Comparison of ENCODE assay signal across 11 cellular contexts in the genomic region with DNA sequence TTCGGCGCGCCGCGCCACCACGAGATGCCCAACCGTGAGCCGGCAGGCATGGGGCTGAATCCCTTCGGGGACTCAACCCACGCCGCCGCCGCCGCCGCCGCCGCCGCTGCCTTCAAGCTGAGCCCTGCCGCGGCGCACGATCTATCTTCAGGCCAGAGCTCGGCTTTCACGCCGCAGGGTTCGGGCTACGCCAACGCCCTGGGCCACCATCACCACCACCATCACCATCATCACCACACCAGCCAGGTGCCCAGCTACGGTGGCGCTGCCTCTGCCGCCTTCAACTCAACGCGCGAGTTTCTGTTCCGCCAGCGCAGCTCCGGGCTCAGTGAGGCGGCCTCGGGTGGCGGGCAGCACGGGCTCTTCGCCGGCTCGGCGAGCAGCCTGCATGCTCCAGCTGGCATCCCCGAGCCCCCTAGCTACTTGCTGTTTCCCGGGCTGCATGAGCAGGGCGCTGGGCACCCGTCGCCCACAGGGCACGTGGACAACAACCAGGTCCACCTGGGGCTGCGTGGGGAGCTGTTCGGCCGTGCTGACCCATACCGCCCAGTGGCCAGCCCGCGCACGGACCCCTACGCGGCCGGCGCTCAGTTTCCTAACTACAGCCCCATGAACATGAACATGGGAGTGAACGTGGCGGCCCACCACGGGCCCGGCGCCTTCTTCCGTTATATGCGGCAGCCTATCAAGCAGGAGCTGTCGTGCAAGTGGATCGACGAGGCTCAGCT. TPM values are rescaled to one million over a fixed set of nuclear protein-coding genes. Genes with fewer than 3 reads are reported as not detected.
DNase-seq lines count a peak whose midpoint lies in the region; ATAC-seq, FAIRE-seq and TF ChIP-seq lines count a peak whose summit lies in the region.
"Had no signal": no experiment of that assay in that cellular context is flagged by ENCODE, and none has a peak within 500 bp of the region (broad histone marks: within the 10 kb centered on the region; RNA-seq: fewer than 3 reads in every experiment).

No MANE protein-coding gene starts in this region.

- POLR2A ChIA-PET in SK-N-SH (lab: Yijun Ruan, JAX): no interaction called here

- H3K9ac ChIP-seq in SK-N-SH (no peak overlapping the region), SK-N-MC (ENCODE audit: insufficient read length) (no peak overlapping the region)

- 40% methylated on average over 15 of the region's 72 CpGs for WGBS in SK-N-SH (ENCODE audit: low lambda C conversion rate)
- WGBS in hepatocyte (ENCODE audit: low lambda C conversion rate, missing lambda C conversion rate): 52% methylated on average over 64 of the region's 72 CpGs

- peaks cover 52% of the 10 kb centered on the region for H3K27me3 ChIP-seq in SK-N-SH (ENCODE audit: insufficient read depth)
- H3K27me3 ChIP-seq in hepatocyte: peaks cover 82% of the 10 kb centered on the region
- peaks cover 70 to 85% (median 83%) of the 10 kb centered on the region in 3 donors for H3K27me3 ChIP-seq in gastrocnemius medialis

- no peaks in the 10 kb centered on the region for H3K79me2 ChIP-seq in SK-N-SH (ENCODE audit: insufficient read depth)
- no peaks in the 10 kb centered on the region for H3K79me2 ChIP-seq in hepatocyte

- no peak for FAIRE-seq in H54 (lab: Jason Lieb, UNC)

- no peaks in the 10 kb centered on the region for H3F3A ChIP-seq in SK-N-SH (replicated peaks; ENCODE audit: insufficient read depth)

- H2AFZ ChIP-seq in SK-N-SH (ENCODE audit: low read depth) (no peak overlapping the region), hepatocyte (peak overlapping the region; percentile 26)

- in situ Hi-C loops in gastrocnemius medialis (cut with MboI; ENCODE audit: low sequenced_read_pairs in 4 of 4): no loop called here

- CTCF ChIA-PET in SK-N-SH (lab: Yijun Ruan, JAX): no interaction called here

- H3K9me2 ChIP-seq in SK-N-SH (no peaks in the 10 kb centered on the region), hepatocyte (replicated peaks; ENCODE audit: insufficient read depth) (no peaks in the 10 kb centered on the region)

- TF ChIP-seq CTCF in SK-N-SH (IDR thresholded peaks at IDR 0.05) (no peak), hepatocyte (IDR thresholded peaks at IDR 0.05; ENCODE audit: poor library complexity) (no peak), gastrocnemius medialis (IDR thresholded peaks at IDR 0.05 in 4 of 5, conservative IDR thresholded peaks at IDR 0.05 in 1 of 5) (no peak)

- TF ChIP-seq POLR2A in gastrocnemius medialis (IDR thresholded peaks at IDR 0.05) (no peak), H54 (IDR thresholded peaks at IDR 0.05; ENCODE audit: low read depth, low read length) (no peak)

- H3K4me2 ChIP-seq in SK-N-SH (peak overlapping the region; percentile 67; the same call in 1 of the 2 replicates), hepatocyte (peak overlapping the region; percentile 90)

- H3K9me3 ChIP-seq in SK-N-SH (no peaks in the 10 kb centered on the region), SK-N-MC (ENCODE audit: low read depth, low read length) (no peaks in the 10 kb centered on the region), hepatocyte (ENCODE audit: low read depth) (no peaks in the 10 kb centered on the region), gastrocnemius medialis (no peaks in the 10 kb centered on the region)

- ATAC-seq in SK-N-SH treated with all-trans-retinoic acid at 6 μM for 48 hours (no peak), gastrocnemius medialis (no peak)

- no peak for TF ChIP-seq EP300 in SK-N-SH (IDR thresholded peaks at IDR 0.05; ENCODE audit: borderline replicate concordance in 1 of 2, low read depth in 1 of 2, low read length in 1 of 2)

- no peak for DNase-seq in SK-N-SH
- no peak for DNase-seq in SK-N-MC (ENCODE audit: low read depth, low spot score)
- DNase-seq in hepatocyte (ENCODE audit: low spot score): no peak
- no peak for DNase-seq in gastrocnemius medialis
- no peak for DNase-seq in OCI-M1 (lab: John Stamatoyannopoulos, UW)
- DNase-seq in H54 (ENCODE audit: insufficient read length, low spot score): no peak
- DNase-seq in NCI-H345 treated with DMSO at 0.1 percent for 48 hours (lab: John Stamatoyannopoulos, UW; ENCODE audit: unreplicated experiment): no peak
- DNase-seq: activated CD8-positive, alpha-beta memory T cell treated with anti-CD3 and anti-CD28 coated beads, Interleukin-2, amount 50 U/mL, for 48 hours; RPMI8226 had no signal

- no peak overlapping the region for H3K27ac ChIP-seq in SK-N-SH (ENCODE audit: low read depth in 2 of 2, low read length in 1 of 2)
- H3K27ac ChIP-seq in SK-N-MC: no peak overlapping the region
- no peak overlapping the region for H3K27ac ChIP-seq in hepatocyte
- no peak overlapping the region for H3K27ac ChIP-seq in gastrocnemius medialis

- no peaks in the 10 kb centered on the region for H4K20me1 ChIP-seq in SK-N-SH (ENCODE audit: insufficient read depth)
- H4K20me1 ChIP-seq in hepatocyte (ENCODE audit: insufficient read depth, poor library complexity, severe bottlenecking): no peaks in the 10 kb centered on the region

- H3K4me1 ChIP-seq in SK-N-SH (ENCODE audit: control insufficient read depth in 1 of 2, insufficient read depth in 2 of 2, low read depth in 1 of 2, low read length in 1 of 2): no peaks in the 10 kb centered on the region
- peaks cover 3% of the 10 kb centered on the region for H3K4me1 ChIP-seq in hepatocyte (ENCODE audit: insufficient read depth)
- peaks cover 0 to 6% of the 10 kb centered on the region in 2 donors for H3K4me1 ChIP-seq in gastrocnemius medialis

- no peak overlapping the region for H3K4me3 ChIP-seq in SK-N-SH (ENCODE audit: low read depth in 2 of 2, low read length in 1 of 2)
- H3K4me3 ChIP-seq in SK-N-MC: peak overlapping the region; percentile 64
- H3K4me3 ChIP-seq in hepatocyte: no peak overlapping the region
- H3K4me3 ChIP-seq in gastrocnemius medialis: peak overlapping the region; percentile 54 to 70 (median 56)

- intact Hi-C loops in gastrocnemius medialis (cut with DNase I; ENCODE audit: low total_unique reads): no loop called here

- no peaks in the 10 kb centered on the region for H3K36me3 ChIP-seq in SK-N-SH (replicated peaks in 1 of 2; ENCODE audit: control insufficient read depth in 1 of 2, insufficient read depth in 2 of 2, low read length in 1 of 2)
- H3K36me3 ChIP-seq in SK-N-MC (ENCODE audit: insufficient read depth, low read length): no peaks in the 10 kb centered on the region
- no peaks in the 10 kb centered on the region for H3K36me3 ChIP-seq in hepatocyte (replicated peaks; ENCODE audit: insufficient read depth, low read depth)
- no peaks in the 10 kb centered on the region for H3K36me3 ChIP-seq in gastrocnemius medialis

- TF ChIP-seq RAD21 in SK-N-SH (IDR thresholded peaks at IDR 0.05; ENCODE audit: low read length): no peak

TF ChIP-seq in SK-N-SH, 30 proteins besides CTCF, POLR2A, EP300 and RAD21 (continues in another document):
- no peak for TF ChIP-seq RXRA (IDR thresholded peaks at IDR 0.05; ENCODE audit: borderline replicate concordance, low read depth)
- TF ChIP-seq NRF1 (IDR thresholded peaks at IDR 0.05; ENCODE audit: low read depth, low read length): no peak
- TF ChIP-seq EZH2phosphoT487 (IDR thresholded peaks at IDR 0.05; ENCODE audit: borderline replicate concordance, low read depth): no peak
- TF ChIP-seq TAF1 (IDR thresholded peaks at IDR 0.05; ENCODE audit: borderline replicate concordance, low read depth, low read length): no peak
- TF ChIP-seq TCF12 (IDR thresholded peaks at IDR 0.05): no peak
- TF ChIP-seq TEAD4 (IDR thresholded peaks at IDR 0.05; ENCODE audit: borderline replicate concordance, insufficient read depth): no peak
- TF ChIP-seq, protein P1, sequence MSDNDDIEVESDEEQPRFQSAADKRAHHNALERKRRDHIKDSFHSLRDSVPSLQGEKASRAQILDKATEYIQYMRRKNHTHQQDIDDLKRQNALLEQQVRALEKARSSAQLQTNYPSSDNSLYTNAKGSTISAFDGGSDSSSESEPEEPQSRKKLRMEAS (IDR thresholded peaks at IDR 0.05; ENCODE audit: low read depth): no peak
- TF ChIP-seq GABPA (IDR thresholded peaks at IDR 0.05; ENCODE audit: low read depth): no peak
- TF ChIP-seq RCOR1 (IDR thresholded peaks at IDR 0.05; ENCODE audit: low read length): no peak
- no peak for TF ChIP-seq FOXM1 (IDR thresholded peaks at IDR 0.05; ENCODE audit: low read depth)
- no peak for TF ChIP-seq POLR2AphosphoS5 (IDR thresholded peaks at IDR 0.05; ENCODE audit: low read depth, low read length)
- TF ChIP-seq GATA2 (CRISPR knock-in tag; IDR thresholded peaks at IDR 0.05): no peak

TF ChIP-seq in SK-N-SH treated with all-trans-retinoic acid at 6 μM for 48 hours, 23 proteins besides CTCF, POLR2A, EP300 and RAD21:
- no peak for TF ChIP-seq ISL1 (CRISPR knock-in tag; IDR thresholded peaks at IDR 0.05)

RNA-seq across cellular contexts. Expression of a gene that starts 1.0 kb away (rescaled TPM):
- polyA plus RNA-seq in SK-N-SH (2012; rRNA removed) (not detected in 2 replicates), hepatocyte (not detected in 2 replicates)
- not detected in 2 replicates for polyA plus RNA-seq in SK-N-SH (2012; cell fraction: cytosol; rRNA removed)
- not detected in 2 replicates for polyA plus RNA-seq in SK-N-SH (2012; cell fraction: nucleus; rRNA removed)
- total RNA-seq in hepatocyte (0.13 TPM in 1 of 2 replicates, not detected in the other), gastrocnemius medialis (not detected)
- total RNA-seq: lower leg skin had no signal

Comparison
In these comparisons a context has a peak if more than half of its experiments do, and no peak if none do; other contexts are left out.
1. H3K4me3 ChIP-seq: peak in SK-N-MC (single experiment) and gastrocnemius medialis (4 of 4); none in SK-N-SH (0 of 2) and hepatocyte (single experiment).